ENCODE assay signal across 1 cellular context in the genomic region with DNA sequence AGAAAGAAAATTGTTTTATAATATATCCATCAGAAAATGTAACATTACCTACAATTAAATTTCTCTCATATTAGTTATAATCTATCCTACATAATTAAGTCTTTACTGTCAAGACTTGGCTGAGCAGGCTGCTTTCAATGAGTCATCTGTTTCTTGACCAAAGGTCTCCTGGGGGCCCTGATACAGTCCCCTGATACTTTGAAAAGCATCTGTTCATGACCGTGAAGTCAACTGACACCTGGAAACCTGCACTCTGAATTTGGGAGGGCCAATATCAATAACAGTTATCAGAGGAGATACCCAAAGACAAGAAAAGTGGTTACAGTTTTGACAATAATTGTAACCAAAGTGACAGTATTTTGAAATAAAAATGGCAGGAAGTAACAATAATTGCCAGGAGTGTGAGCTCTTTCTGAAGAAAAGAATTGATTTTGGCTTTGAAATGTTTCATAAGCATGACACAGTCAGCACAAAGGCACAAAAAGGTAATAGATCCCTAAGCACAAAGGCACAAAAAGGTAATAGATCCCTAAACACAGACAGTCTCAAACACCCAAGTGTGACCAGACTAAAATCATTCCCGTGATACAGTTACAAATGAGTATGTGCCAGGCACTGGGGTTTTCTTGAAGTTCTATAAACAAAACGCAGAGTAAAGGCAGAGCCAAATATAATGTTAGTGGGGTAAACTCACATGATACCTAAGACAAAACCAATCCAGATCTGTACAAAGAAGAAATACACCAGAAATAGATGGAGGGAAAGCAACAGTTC.
A peak's percentile ranks its signal among the peaks of the same experiment; 100 is the strongest.
TF ChIP-seq lines count a peak whose summit lies in the region.

No MANE protein-coding gene starts in this region.

TF ChIP-seq in GM12878, 131 proteins besides CTCF, POLR2A, EP300 and RAD21 (continued from another document):
- TF ChIP-seq, protein P1, sequence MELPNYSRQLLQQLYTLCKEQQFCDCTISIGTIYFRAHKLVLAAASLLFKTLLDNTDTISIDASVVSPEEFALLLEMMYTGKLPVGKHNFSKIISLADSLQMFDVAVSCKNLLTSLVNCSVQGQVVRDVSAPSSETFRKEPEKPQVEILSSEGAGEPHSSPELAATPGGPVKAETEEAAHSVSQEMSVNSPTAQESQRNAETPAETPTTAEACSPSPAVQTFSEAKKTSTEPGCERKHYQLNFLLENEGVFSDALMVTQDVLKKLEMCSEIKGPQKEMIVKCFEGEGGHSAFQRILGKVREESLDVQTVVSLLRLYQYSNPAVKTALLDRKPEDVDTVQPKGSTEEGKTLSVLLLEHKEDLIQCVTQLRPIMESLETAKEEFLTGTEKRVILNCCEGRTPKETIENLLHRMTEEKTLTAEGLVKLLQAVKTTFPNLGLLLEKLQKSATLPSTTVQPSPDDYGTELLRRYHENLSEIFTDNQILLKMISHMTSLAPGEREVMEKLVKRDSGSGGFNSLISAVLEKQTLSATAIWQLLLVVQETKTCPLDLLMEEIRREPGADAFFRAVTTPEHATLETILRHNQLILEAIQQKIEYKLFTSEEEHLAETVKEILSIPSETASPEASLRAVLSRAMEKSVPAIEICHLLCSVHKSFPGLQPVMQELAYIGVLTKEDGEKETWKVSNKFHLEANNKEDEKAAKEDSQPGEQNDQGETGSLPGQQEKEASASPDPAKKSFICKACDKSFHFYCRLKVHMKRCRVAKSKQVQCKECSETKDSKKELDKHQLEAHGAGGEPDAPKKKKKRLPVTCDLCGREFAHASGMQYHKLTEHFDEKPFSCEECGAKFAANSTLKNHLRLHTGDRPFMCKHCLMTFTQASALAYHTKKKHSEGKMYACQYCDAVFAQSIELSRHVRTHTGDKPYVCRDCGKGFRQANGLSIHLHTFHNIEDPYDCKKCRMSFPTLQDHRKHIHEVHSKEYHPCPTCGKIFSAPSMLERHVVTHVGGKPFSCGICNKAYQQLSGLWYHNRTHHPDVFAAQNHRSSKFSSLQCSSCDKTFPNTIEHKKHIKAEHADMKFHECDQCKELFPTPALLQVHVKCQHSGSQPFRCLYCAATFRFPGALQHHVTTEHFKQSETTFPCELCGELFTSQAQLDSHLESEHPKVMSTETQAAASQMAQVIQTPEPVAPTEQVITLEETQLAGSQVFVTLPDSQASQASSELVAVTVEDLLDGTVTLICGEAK (IDR thresholded peaks at IDR 0.05; ENCODE audit: borderline replicate concordance), result no peak
- TF ChIP-seq SP1 (IDR thresholded peaks at IDR 0.05; ENCODE audit: low read depth, low read length) (no peak), KAT2A (conservative IDR thresholded peaks at IDR 0.05; ENCODE audit: control insufficient read depth, low read depth, low read length) (no peak), ASH2L (IDR thresholded peaks at IDR 0.05; ENCODE audit: borderline replicate concordance, low read depth) (no peak), CHD4 (IDR thresholded peaks at IDR 0.05) (no peak), CHD2 (IDR thresholded peaks at IDR 0.05; ENCODE audit: borderline replicate concordance, low read depth, low read length) (peak; percentile 30; the same call in 1 of the 2 replicates), RAD51 (IDR thresholded peaks at IDR 0.05) (0 out of 2 replicates have a peak, but pooled peaks have one; percentile 9), RFX5 (IDR thresholded peaks at IDR 0.05; ENCODE audit: low read depth, low read length) (no peak), ZZZ3 (IDR thresholded peaks at IDR 0.05; ENCODE audit: control insufficient read depth, insufficient read length, low read depth) (no peak), HDAC6 (IDR thresholded peaks at IDR 0.05; ENCODE audit: unreplicated experiment) (no peak), CEBPB (IDR thresholded peaks at IDR 0.05; ENCODE audit: borderline replicate concordance in 1 of 2, low read depth in 2 of 2, low read length in 2 of 2) (no peak), SIN3A (IDR thresholded peaks at IDR 0.05; ENCODE audit: low read depth, low read length) (no peak), RCOR1 (conservative IDR thresholded peaks at IDR 0.05; ENCODE audit: low read depth, low read length) (no peak), SUPT20H (IDR thresholded peaks at IDR 0.05; ENCODE audit: borderline replicate concordance, control insufficient read depth, low read depth, low read length) (no peak)
- TF ChIP-seq, protein P2, sequence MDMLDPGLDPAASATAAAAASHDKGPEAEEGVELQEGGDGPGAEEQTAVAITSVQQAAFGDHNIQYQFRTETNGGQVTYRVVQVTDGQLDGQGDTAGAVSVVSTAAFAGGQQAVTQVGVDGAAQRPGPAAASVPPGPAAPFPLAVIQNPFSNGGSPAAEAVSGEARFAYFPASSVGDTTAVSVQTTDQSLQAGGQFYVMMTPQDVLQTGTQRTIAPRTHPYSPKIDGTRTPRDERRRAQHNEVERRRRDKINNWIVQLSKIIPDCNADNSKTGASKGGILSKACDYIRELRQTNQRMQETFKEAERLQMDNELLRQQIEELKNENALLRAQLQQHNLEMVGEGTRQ (IDR thresholded peaks at IDR 0.05; ENCODE audit: borderline replicate concordance, low read depth, low read length), result no peak
- TF ChIP-seq, protein P3, sequence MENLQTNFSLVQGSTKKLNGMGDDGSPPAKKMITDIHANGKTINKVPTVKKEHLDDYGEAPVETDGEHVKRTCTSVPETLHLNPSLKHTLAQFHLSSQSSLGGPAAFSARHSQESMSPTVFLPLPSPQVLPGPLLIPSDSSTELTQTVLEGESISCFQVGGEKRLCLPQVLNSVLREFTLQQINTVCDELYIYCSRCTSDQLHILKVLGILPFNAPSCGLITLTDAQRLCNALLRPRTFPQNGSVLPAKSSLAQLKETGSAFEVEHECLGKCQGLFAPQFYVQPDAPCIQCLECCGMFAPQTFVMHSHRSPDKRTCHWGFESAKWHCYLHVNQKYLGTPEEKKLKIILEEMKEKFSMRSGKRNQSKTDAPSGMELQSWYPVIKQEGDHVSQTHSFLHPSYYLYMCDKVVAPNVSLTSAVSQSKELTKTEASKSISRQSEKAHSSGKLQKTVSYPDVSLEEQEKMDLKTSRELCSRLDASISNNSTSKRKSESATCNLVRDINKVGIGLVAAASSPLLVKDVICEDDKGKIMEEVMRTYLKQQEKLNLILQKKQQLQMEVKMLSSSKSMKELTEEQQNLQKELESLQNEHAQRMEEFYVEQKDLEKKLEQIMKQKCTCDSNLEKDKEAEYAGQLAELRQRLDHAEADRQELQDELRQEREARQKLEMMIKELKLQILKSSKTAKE (IDR thresholded peaks at IDR 0.05; ENCODE audit: low read depth, poor library complexity, severe bottlenecking), result peak; percentile 40
